ENCODE assay signal across 31 cellular contexts in genomic region chr11:18285841-18286240, GRCh38. TPM values are rescaled to one million over a fixed set of nuclear protein-coding genes. Genes with fewer than 3 reads are reported as not detected.
"Had no signal": no experiment of that assay in that cellular context is flagged by ENCODE, and none has a peak within 500 bp of the region (broad histone marks: within the 10 kb centered on the region; RNA-seq: fewer than 3 reads in every experiment).

No MANE protein-coding gene starts in this region.

- H3K27ac ChIP-seq: hepatocyte, left ventricle myocardium inferior, pancreas, prostate gland, sigmoid colon, spleen, suprapubic skin, thoracic aorta, tibial artery, upper lobe of right lung had no signal

- H3K79me2 ChIP-seq: hepatocyte had no signal

- ATAC-seq: naive thymus-derived CD4-positive, alpha-beta T cell; natural killer cell treated with Interleukin-12 subunit alpha and Interleukin-12 subunit beta and Interleukin-15 and Interleukin-18, amount 100 ng/mL, for 72 hours; pancreas; right cardiac atrium; stimulated activated effector memory CD8-positive, alpha-beta T cell treated with anti-CD3 and anti-CD28 coated beads, Interleukin-12 subunit alpha, Interleukin-12 subunit beta, amount 100 ng/mL, for 72 hours; upper lobe of right lung had no signal

- H2AFZ ChIP-seq: hepatocyte had no signal

- H3K27me3 Mint-ChIP-seq: naive thymus-derived CD4-positive, alpha-beta T cell; natural killer cell treated with Interleukin-12 subunit alpha and Interleukin-12 subunit beta and Interleukin-15 and Interleukin-18, amount 100 ng/mL, for 72 hours; stimulated activated naive CD8-positive, alpha-beta T cell treated with anti-CD3 and anti-CD28 coated beads, Interleukin-15, Interleukin-2, amounts not matched to agents 100 ng/mL and 50 ng/mL, for 24 hours had no signal

- H3K36me3 ChIP-seq: prostate gland had no signal

- H3K4me1 ChIP-seq: left ventricle myocardium inferior, pancreas, prostate gland, sigmoid colon, suprapubic skin, tibial artery, upper lobe of right lung had no signal

- H3K4me1 Mint-ChIP-seq: mesothelial cell of epicardium, neural crest cell had no signal

- DNase-seq: islet precursor cell; left ventricle myocardium inferior; mesendoderm; naive thymus-derived CD4-positive, alpha-beta T cell; nucleus accumbens; pancreas; posterior cingulate gyrus; retina; right cardiac atrium; sigmoid colon; small intestine; spleen; stimulated activated CD4-positive, alpha-beta T cell treated with anti-CD3 and anti-CD28 coated beads, Interleukin-4, amount 100 ng/mL, for 24 hours; stimulated activated naive CD4-positive, alpha-beta T cell; tibial artery; trophoblast cell; upper lobe of right lung had no signal

- H3K27me3 ChIP-seq: hepatocyte, pancreas, sigmoid colon, spleen, suprapubic skin, tibial artery, upper lobe of right lung had no signal

- H3K4me3 ChIP-seq: hepatocyte, left ventricle myocardium inferior, lung, pancreas, prostate gland, sigmoid colon, spleen, suprapubic skin, thoracic aorta, tibial artery, upper lobe of right lung had no signal

- H3K4me2 ChIP-seq: hepatocyte had no signal

- H3K9me3 Mint-ChIP-seq: mesothelial cell of epicardium; naive thymus-derived CD4-positive, alpha-beta T cell; natural killer cell treated with Interleukin-12 subunit alpha and Interleukin-12 subunit beta and Interleukin-15 and Interleukin-18, amount 100 ng/mL, for 72 hours; neural crest cell; stimulated activated effector memory CD8-positive, alpha-beta T cell treated with anti-CD3 and anti-CD28 coated beads, Interleukin-12 subunit alpha, Interleukin-12 subunit beta, amount 100 ng/mL, for 72 hours; stimulated activated naive CD8-positive, alpha-beta T cell treated with anti-CD3 and anti-CD28 coated beads, Interleukin-15, Interleukin-2, amounts not matched to agents 100 ng/mL and 50 ng/mL, for 24 hours had no signal

- H3K4me3 Mint-ChIP-seq: mesothelial cell of epicardium; naive thymus-derived CD4-positive, alpha-beta T cell; natural killer cell treated with Interleukin-12 subunit alpha and Interleukin-12 subunit beta and Interleukin-15 and Interleukin-18, amount 100 ng/mL, for 72 hours; neural crest cell; stimulated activated effector memory CD8-positive, alpha-beta T cell treated with anti-CD3 and anti-CD28 coated beads, Interleukin-12 subunit alpha, Interleukin-12 subunit beta, amount 100 ng/mL, for 72 hours; stimulated activated naive CD8-positive, alpha-beta T cell treated with anti-CD3 and anti-CD28 coated beads, Interleukin-15, Interleukin-2, amounts not matched to agents 100 ng/mL and 50 ng/mL, for 24 hours had no signal

- H3K27ac Mint-ChIP-seq: mesothelial cell of epicardium; natural killer cell treated with Interleukin-12 subunit alpha and Interleukin-12 subunit beta and Interleukin-15 and Interleukin-18, amount 100 ng/mL, for 72 hours; stimulated activated naive CD8-positive, alpha-beta T cell treated with anti-CD3 and anti-CD28 coated beads, Interleukin-15, Interleukin-2, amounts not matched to agents 100 ng/mL and 50 ng/mL, for 24 hours had no signal

- H3K9me3 ChIP-seq: left ventricle myocardium inferior, pancreas, prostate gland, sigmoid colon, spleen, suprapubic skin, thoracic aorta, tibial artery, upper lobe of right lung had no signal

RNA-seq across cellular contexts. Expression of gene SAA1, which starts 19.8 kb away (rescaled TPM):
- total RNA-seq: left ventricle myocardium inferior; mesothelial cell of epicardium; mononuclear cell; naive thymus-derived CD4-positive, alpha-beta T cell; natural killer cell treated with Interleukin-12 subunit alpha and Interleukin-12 subunit beta and Interleukin-15 and Interleukin-18, amount 100 ng/mL, for 72 hours; neural crest cell; osteoblast had no signal
- polyA plus RNA-seq: naive thymus-derived CD4-positive, alpha-beta T cell had no signal

RNA-seq across cellular contexts. Expression of gene SAA2, which starts 37.4 kb away (rescaled TPM):
- total RNA-seq: mesothelial cell of epicardium; myocyte; naive thymus-derived CD4-positive, alpha-beta T cell; natural killer cell treated with Interleukin-12 subunit alpha and Interleukin-12 subunit beta and Interleukin-15 and Interleukin-18, amount 100 ng/mL, for 72 hours; neural crest cell had no signal
- polyA plus RNA-seq: naive thymus-derived CD4-positive, alpha-beta T cell had no signal

RNA-seq across cellular contexts. Expression of gene SAA4, which starts 49.2 kb away (rescaled TPM):
- total RNA-seq: kidney epithelial cell; left ventricle myocardium inferior; mesothelial cell of epicardium; mononuclear cell; myocyte; natural killer cell treated with Interleukin-12 subunit alpha and Interleukin-12 subunit beta and Interleukin-15 and Interleukin-18, amount 100 ng/mL, for 72 hours; neural crest cell; osteoblast; prostate gland; right cardiac atrium; sigmoid colon; spleen; thoracic aorta; upper lobe of right lung had no signal
- polyA plus RNA-seq: naive thymus-derived CD4-positive, alpha-beta T cell; pancreas; right cardiac atrium had no signal
